ENCODE assay signal across 1 cellular context in the genomic region with DNA sequence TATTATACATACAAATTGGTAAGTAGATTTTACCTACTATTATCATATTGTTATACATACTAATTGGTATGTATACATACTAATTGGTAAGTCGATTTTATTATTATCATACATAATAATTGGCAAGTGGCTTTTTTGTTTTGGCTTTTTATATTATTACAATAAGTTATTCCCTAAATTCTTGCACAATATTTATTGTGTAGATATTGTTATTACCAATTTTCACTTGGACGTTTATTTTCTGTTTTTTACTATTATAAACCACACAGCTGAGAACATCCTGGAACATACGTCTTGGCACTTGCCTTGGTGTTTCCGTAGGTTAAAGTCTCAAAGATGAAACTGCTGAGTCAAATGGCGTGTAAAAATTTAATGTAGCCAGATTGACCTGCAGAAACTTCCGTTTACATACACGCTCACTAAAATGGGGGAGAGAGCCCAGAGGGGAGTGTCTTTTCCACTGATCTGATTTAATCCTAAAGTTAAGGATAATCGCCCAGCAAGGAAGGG.
TF ChIP-seq lines count a peak whose summit lies in the region.

No MANE protein-coding gene starts in this region.

TF ChIP-seq in HepG2, 621 proteins besides CTCF, POLR2A, EP300 and RAD21:
- TF ChIP-seq, protein P1, sequence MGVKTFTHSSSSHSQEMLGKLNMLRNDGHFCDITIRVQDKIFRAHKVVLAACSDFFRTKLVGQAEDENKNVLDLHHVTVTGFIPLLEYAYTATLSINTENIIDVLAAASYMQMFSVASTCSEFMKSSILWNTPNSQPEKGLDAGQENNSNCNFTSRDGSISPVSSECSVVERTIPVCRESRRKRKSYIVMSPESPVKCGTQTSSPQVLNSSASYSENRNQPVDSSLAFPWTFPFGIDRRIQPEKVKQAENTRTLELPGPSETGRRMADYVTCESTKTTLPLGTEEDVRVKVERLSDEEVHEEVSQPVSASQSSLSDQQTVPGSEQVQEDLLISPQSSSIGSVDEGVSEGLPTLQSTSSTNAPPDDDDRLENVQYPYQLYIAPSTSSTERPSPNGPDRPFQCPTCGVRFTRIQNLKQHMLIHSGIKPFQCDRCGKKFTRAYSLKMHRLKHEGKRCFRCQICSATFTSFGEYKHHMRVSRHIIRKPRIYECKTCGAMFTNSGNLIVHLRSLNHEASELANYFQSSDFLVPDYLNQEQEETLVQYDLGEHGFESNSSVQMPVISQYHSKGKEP (CRISPR knock-in tag; IDR thresholded peaks at IDR 0.05) = 0 out of 2 replicates have a peak, but pooled peaks have one; percentile 14
- TF ChIP-seq ZNF292 (CRISPR knock-in tag; IDR thresholded peaks at IDR 0.05; ENCODE audit: borderline replicate concordance, low read depth) (no peak), MAFK (conservative IDR thresholded peaks at IDR 0.05 in 1 of 2, IDR thresholded peaks at IDR 0.05 in 1 of 2; ENCODE audit: low read length in 2 of 2) (peak; percentile 30 to 39; a peak in 2 of 4 replicates), NFE2L2 (IDR thresholded peaks at IDR 0.05; ENCODE audit: low read length) (peak; percentile 26; the same call in 1 of the 2 replicates), MAFF (IDR thresholded peaks at IDR 0.05; ENCODE audit: low read depth, low read length) (peak; percentile 33; the same call in 1 of the 2 replicates), CHD2 (IDR thresholded peaks at IDR 0.05; ENCODE audit: low read depth, low read length) (no peak), ZBTB21 (CRISPR knock-in tag; IDR thresholded peaks at IDR 0.05) (0 out of 2 replicates have a peak, but pooled peaks have one; percentile 17), NFIC (IDR thresholded peaks at IDR 0.05; ENCODE audit: low read length) (peak; percentile 19; the same call in 1 of the 2 replicates), SSRP1 (CRISPR knock-in tag; IDR thresholded peaks at IDR 0.05) (0 out of 2 replicates have a peak, but pooled peaks have one; percentile 40), CEBPB (IDR thresholded peaks at IDR 0.05; ENCODE audit: borderline replicate concordance, low read depth, low read length) (peak; percentile 34; the same call in 1 of the 2 replicates)
